In the genomic region with DNA sequence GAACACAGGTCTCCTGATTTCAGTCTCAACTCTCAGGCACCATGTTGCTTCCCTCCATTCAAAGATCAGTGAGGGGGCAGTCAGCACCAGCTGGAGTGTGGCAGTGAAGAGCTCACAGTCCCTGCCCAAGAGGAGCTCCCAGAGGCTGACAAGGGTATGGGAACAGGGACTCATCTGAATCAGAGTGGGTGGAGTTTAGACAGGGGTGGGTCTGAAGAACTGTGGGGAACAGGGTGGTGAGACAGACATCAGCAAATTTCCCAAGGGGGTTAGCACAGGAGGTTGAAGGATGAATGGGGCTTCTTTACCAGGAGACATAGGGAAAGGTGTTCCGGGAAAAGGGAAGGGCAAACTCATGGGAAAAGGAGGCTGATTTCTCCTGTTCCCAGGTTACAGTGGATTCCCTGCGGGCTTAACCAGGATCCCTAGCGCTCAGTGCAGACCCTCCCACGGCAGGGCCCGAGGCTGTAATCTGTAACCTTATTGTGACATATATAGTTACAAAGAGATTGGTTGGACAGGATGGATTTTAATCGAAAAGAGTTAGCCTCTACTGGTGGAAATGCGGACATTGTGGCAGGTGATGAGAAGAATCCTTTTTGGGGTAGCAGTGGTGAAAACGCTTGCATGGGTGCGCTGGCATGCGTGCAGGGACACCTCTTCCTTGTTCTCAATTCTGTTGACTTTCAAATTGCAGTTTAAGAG, we compare ENCODE assay signal across 9 cellular contexts.
DNase-seq lines count a peak whose midpoint lies in the region; FAIRE-seq and TF ChIP-seq lines count a peak whose summit lies in the region.
"Had no signal": no experiment of that assay in that cellular context is flagged by ENCODE, and none has a peak within 500 bp of the region (broad histone marks: within the 10 kb centered on the region; RNA-seq: fewer than 3 reads in every experiment).

No MANE protein-coding gene starts in this region.

- H4K91ac ChIP-seq in neuronal stem cell (ENCODE audit: low read depth, low read length, poor library complexity), result no peak overlapping the region

- peak overlapping the region; percentile 68 for H2AFZ ChIP-seq in neuronal stem cell (ENCODE audit: low read length)

- H4K8ac ChIP-seq in neuronal stem cell (ENCODE audit: low read depth, low read length), result no peak overlapping the region

- H2AK5ac ChIP-seq in neuronal stem cell (ENCODE audit: low read depth, low read length), result no peak overlapping the region

- H3K4ac ChIP-seq in neuronal stem cell (ENCODE audit: low read length), result no peak overlapping the region

- no peak for FAIRE-seq in bronchial epithelial cell (lab: Jason Lieb, UNC)

- H3K36me3 ChIP-seq in bronchial epithelial cell (ENCODE audit: control insufficient read depth, insufficient read depth, low read length) (no peaks in the 10 kb centered on the region), neuronal stem cell (replicated peaks in 1 of 2; ENCODE audit: control insufficient read depth in 2 of 2, insufficient read depth in 2 of 2, low read length in 2 of 2) (no peaks in the 10 kb centered on the region)
- H3K36me3 ChIP-seq: left ventricle myocardium inferior had no signal

- no peak overlapping the region for H3K9ac ChIP-seq in neuronal stem cell (ENCODE audit: low read depth, low read length, poor library complexity)

- no peak overlapping the region for H3K14ac ChIP-seq in neuronal stem cell (ENCODE audit: low read length)

- WGBS in neuronal stem cell (ENCODE audit: extremely low coverage in 2 of 2, insufficient read length in 2 of 2, insufficient replicate concordance in 1 of 2), 2 donors, result no CpG with 5 or more reads among the region's 10 CpGs

- H3K4me1 ChIP-seq in neuronal stem cell (ENCODE audit: control insufficient read depth in 2 of 2, insufficient read depth in 1 of 2, low read depth in 1 of 2, low read length in 2 of 2), result peaks cover 3 to 6% of the 10 kb centered on the region in 2 donors

- H3K23ac ChIP-seq in neuronal stem cell (ENCODE audit: low read depth, low read length, poor library complexity), result no peak overlapping the region

- DNase-seq in EL (peak; percentile 62), M059J (ENCODE audit: low read depth) (peak; percentile 66), bronchial epithelial cell (ENCODE audit: low read depth) (peak; percentile 41), neuronal stem cell (ENCODE audit: low spot score) (no peak), GM19240 (ENCODE audit: insufficient read length, low spot score) (no peak), H4 (ENCODE audit: low spot score) (no peak), hippocampal formation (lab: John Stamatoyannopoulos, UW) (no peak)

- no peaks in the 10 kb centered on the region for H3K9me3 ChIP-seq in neuronal stem cell (replicated peaks in 1 of 2; ENCODE audit: control insufficient read depth in 2 of 2, insufficient read depth in 1 of 2, low read depth in 1 of 2, low read length in 2 of 2)
- H3K9me3 ChIP-seq: left ventricle myocardium inferior had no signal

- H3K18ac ChIP-seq in neuronal stem cell (ENCODE audit: low read length), result no peak overlapping the region

- H2BK15ac ChIP-seq in neuronal stem cell (ENCODE audit: low read length), result no peak overlapping the region

- no peak overlapping the region for H3K4me2 ChIP-seq in neuronal stem cell (ENCODE audit: insufficient read depth, low read length, poor library complexity, severe bottlenecking)

- H2BK12ac ChIP-seq in neuronal stem cell (ENCODE audit: low read length), result no peak overlapping the region

- no peaks in the 10 kb centered on the region for H3K79me1 ChIP-seq in neuronal stem cell (ENCODE audit: low read depth, low read length)

- H3K4me3 ChIP-seq in bronchial epithelial cell (ENCODE audit: low read depth, low read length) (no peak overlapping the region), neuronal stem cell (ENCODE audit: low read length in 2 of 2) (no peak overlapping the region)
- H3K4me3 ChIP-seq: dorsolateral prefrontal cortex, left ventricle myocardium inferior had no signal

- H2BK5ac ChIP-seq in neuronal stem cell (ENCODE audit: low read length), result no peak overlapping the region

- TF ChIP-seq CTCF in bronchial epithelial cell (IDR thresholded peaks at IDR 0.05; ENCODE audit: insufficient read depth, low read length, severe bottlenecking), result no peak

- no peaks in the 10 kb centered on the region for H3K27me3 ChIP-seq in bronchial epithelial cell (ENCODE audit: control insufficient read depth, insufficient read depth, low read length)
- H3K27me3 ChIP-seq in neuronal stem cell (ENCODE audit: control insufficient read depth in 3 of 3, insufficient read depth in 3 of 3, low read depth in 1 of 3, low read length in 3 of 3), result no peaks in the 10 kb centered on the region

- no peak overlapping the region for H2BK120ac ChIP-seq in neuronal stem cell (ENCODE audit: low read depth, low read length)

- H3K27ac ChIP-seq in neuronal stem cell (replicated peaks; ENCODE audit: low read length), result no peak overlapping the region
- H3K27ac ChIP-seq: dorsolateral prefrontal cortex, left ventricle myocardium inferior had no signal

Comparison
In these comparisons a context has a peak if more than half of its experiments do, and no peak if none do; other contexts are left out.
1. DNase-seq: peak in EL (single experiment), M059J (single experiment) and bronchial epithelial cell (single experiment); none in neuronal stem cell (single experiment), GM19240 (single experiment), H4 (single experiment) and hippocampal formation (0 of 2).